ENCODE assay signal across 16 cellular contexts in the genomic region with DNA sequence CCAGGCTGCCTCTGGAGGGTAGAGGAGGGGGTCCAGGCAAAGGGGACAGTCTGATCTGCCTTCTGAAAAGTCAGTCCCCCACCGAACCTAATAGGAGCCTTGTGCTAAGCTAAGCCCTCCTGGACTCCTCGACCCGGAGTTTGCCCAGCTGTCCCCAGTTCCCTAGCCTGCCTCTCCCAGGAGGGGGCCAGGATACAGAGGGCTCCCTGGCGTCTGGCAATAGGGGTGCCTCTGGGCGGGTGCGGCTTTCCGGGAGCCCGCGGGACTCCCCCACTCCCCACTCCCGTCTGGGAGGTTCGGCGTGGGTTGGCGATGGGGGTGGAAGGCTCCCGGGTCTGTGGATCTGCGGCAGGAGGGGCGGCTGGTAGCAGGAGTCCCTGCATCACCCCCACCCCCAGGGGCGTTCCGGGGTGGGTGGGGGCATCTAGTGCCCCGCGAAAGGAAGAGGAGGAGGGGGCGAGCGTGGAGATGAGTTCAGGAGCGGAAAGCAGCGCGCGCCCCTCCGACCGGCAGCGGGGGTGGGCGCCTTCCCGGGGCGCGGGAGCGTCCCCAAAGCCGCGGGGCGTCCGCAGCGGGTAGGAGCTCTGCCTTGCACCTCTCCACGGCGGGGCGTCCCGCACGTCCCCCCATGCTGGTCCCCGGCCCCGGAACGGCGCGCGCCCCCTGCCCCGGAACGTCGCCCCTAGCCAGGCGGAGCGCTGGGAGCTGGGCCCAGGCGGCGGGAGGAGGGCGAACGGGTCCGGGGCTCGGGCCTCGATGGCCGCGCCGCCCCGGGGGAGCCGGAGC. TPM values are rescaled to one million over a fixed set of nuclear protein-coding genes. Genes with fewer than 3 reads are reported as not detected.
DNase-seq lines count a peak whose midpoint lies in the region; ATAC-seq, FAIRE-seq and TF ChIP-seq lines count a peak whose summit lies in the region.
"Had no signal": no experiment of that assay in that cellular context is flagged by ENCODE, and none has a peak within 500 bp of the region (broad histone marks: within the 10 kb centered on the region; RNA-seq: fewer than 3 reads in every experiment).

No MANE protein-coding gene starts in this region.

- no peak overlapping the region for H2AFZ ChIP-seq in HepG2 (ENCODE audit: low read length)
- no peak overlapping the region for H2AFZ ChIP-seq in neural cell (ENCODE audit: low read depth, low read length)

- H3K27ac Mint-ChIP-seq in endodermal cell = no peak overlapping the region
- no peak overlapping the region for H3K27ac Mint-ChIP-seq in activated CD4-positive, alpha-beta T cell treated with anti-CD3 and anti-CD28 coated beads for 36 hours
- H3K27ac Mint-ChIP-seq: activated CD8-positive, alpha-beta memory T cell treated with anti-CD3 and anti-CD28 coated beads, Interleukin-2, amount 10 ng/mL, durations not matched to agents 7 days and 5 days had no signal

- H3K27ac ChIP-seq in HepG2 (ENCODE audit: extremely low read length, insufficient read depth, low read length) (no peak overlapping the region), right lobe of liver (no peak overlapping the region), endodermal cell (ENCODE audit: low read depth, low read length) (no peak overlapping the region), neural cell (ENCODE audit: low read length) (no peak overlapping the region), vagina (no peak overlapping the region)

- H3K4me1 Mint-ChIP-seq in endodermal cell = peaks cover 2% of the 10 kb centered on the region
- peaks cover 5% of the 10 kb centered on the region for H3K4me1 Mint-ChIP-seq in activated CD4-positive, alpha-beta T cell treated with anti-CD3 and anti-CD28 coated beads for 36 hours
- H3K4me1 Mint-ChIP-seq: activated CD8-positive, alpha-beta memory T cell treated with anti-CD3 and anti-CD28 coated beads, Interleukin-2, amount 10 ng/mL, durations not matched to agents 7 days and 5 days had no signal

- no peaks in the 10 kb centered on the region for H3K9me3 Mint-ChIP-seq in endodermal cell
- H3K9me3 Mint-ChIP-seq in activated CD4-positive, alpha-beta T cell treated with anti-CD3 and anti-CD28 coated beads for 36 hours (ENCODE audit: low read depth) = no peaks in the 10 kb centered on the region

- no peaks in the 10 kb centered on the region for H3K36me3 ChIP-seq in HepG2 (replicated peaks in 1 of 2; ENCODE audit: control insufficient read depth in 1 of 2, insufficient read depth in 2 of 2, low read length in 2 of 2)
- no peaks in the 10 kb centered on the region for H3K36me3 ChIP-seq in right lobe of liver
- H3K36me3 ChIP-seq in endodermal cell (ENCODE audit: control insufficient read depth, insufficient read depth, low read length) = no peaks in the 10 kb centered on the region
- no peaks in the 10 kb centered on the region for H3K36me3 ChIP-seq in neural cell (ENCODE audit: insufficient read depth, low read length)
- no peaks in the 10 kb centered on the region for H3K36me3 ChIP-seq in vagina

- H3K4me3 Mint-ChIP-seq in endodermal cell = peak overlapping the region; percentile 42
- H3K4me3 Mint-ChIP-seq in activated CD4-positive, alpha-beta T cell treated with anti-CD3 and anti-CD28 coated beads for 36 hours = no peak overlapping the region
- H3K4me3 Mint-ChIP-seq: activated CD8-positive, alpha-beta memory T cell treated with anti-CD3 and anti-CD28 coated beads, Interleukin-2, amount 10 ng/mL, durations not matched to agents 7 days and 5 days had no signal

- H3K4me2 ChIP-seq in HepG2 (ENCODE audit: low read depth, low read length) (no peak overlapping the region; the same call in 1 of the 2 replicates), neural cell (ENCODE audit: low read length) (no peak overlapping the region)

- H3K27me3 ChIP-seq in HepG2 (ENCODE audit: control insufficient read depth in 1 of 2, insufficient read depth in 2 of 2, low read length in 2 of 2) = peaks cover 27 to 88% of the 10 kb centered on the region in 2 experiments
- peaks cover 0 to 12% of the 10 kb centered on the region in 2 donors for H3K27me3 ChIP-seq in right lobe of liver
- peaks cover 81% of the 10 kb centered on the region for H3K27me3 ChIP-seq in endodermal cell (ENCODE audit: control insufficient read depth, insufficient read depth, low read length, poor library complexity, severe bottlenecking)
- peaks cover 61% of the 10 kb centered on the region for H3K27me3 ChIP-seq in neural cell (ENCODE audit: insufficient read depth, low read depth, low read length)
- H3K27me3 ChIP-seq in vagina = peaks cover 4% of the 10 kb centered on the region

- H3K27me3 Mint-ChIP-seq in endodermal cell (ENCODE audit: insufficient read depth) = peaks cover 75% of the 10 kb centered on the region
- H3K27me3 Mint-ChIP-seq in activated CD4-positive, alpha-beta T cell treated with anti-CD3 and anti-CD28 coated beads for 36 hours = peaks cover 46% of the 10 kb centered on the region

- H3K79me2 ChIP-seq in HepG2 (ENCODE audit: insufficient read depth, low read length) (no peaks in the 10 kb centered on the region), neural cell (replicated peaks; ENCODE audit: insufficient read depth, low read length) (no peaks in the 10 kb centered on the region)

- H3K9me3 ChIP-seq in HepG2 (ENCODE audit: low read length) (no peaks in the 10 kb centered on the region), right lobe of liver (no peaks in the 10 kb centered on the region), endodermal cell (ENCODE audit: control insufficient read depth, low read length) (no peaks in the 10 kb centered on the region), neural cell (ENCODE audit: low read length) (no peaks in the 10 kb centered on the region), vagina (no peaks in the 10 kb centered on the region)
- H3K9me3 ChIP-seq: mucosa of descending colon had no signal

- no peak for TF ChIP-seq EP300 in HepG2 (IDR thresholded peaks at IDR 0.05; ENCODE audit: low read depth in 2 of 2, low read length in 2 of 2)
- TF ChIP-seq EP300 in HepG2 (CRISPR knock-in tag; IDR thresholded peaks at IDR 0.05; ENCODE audit: borderline replicate concordance) = no peak
- no peak for TF ChIP-seq EP300 in neural cell (conservative IDR thresholded peaks at IDR 0.05; ENCODE audit: poor library complexity, severe bottlenecking)

- CTCF ChIA-PET in HepG2 (lab: Yijun Ruan, JAX; ENCODE audit: low intra/inter-chr PET ratio, low total read pairs) = no interaction called here
- CTCF ChIA-PET in activated CD4-positive, alpha-beta T cell treated with anti-CD3 and anti-CD28 coated beads for 36 hours (lab: Charles Lee) = interaction anchor here (1.7 to 2.2 kb wide), 2 partner anchors 8 to 156 kb away, joined by 6 to 8 read pairs; no protein-coding TSS in a partner anchor

- WGBS in HepG2 (ENCODE audit: low lambda C conversion rate) = 52% methylated on average over 13 of the region's 67 CpGs
- WGBS in right lobe of liver (ENCODE audit: insufficient coverage, low coverage, low lambda C conversion rate, missing lambda C conversion rate) = 0% methylated on average over 2 of the region's 67 CpGs
- WGBS in endodermal cell (ENCODE audit: insufficient coverage in 1 of 2, insufficient read length in 1 of 2), 2 experiments = 0 to 14% methylated on average over 6 to 61 of the region's 67 CpGs

- BruUV-seq in HepG2 (replicated peaks; lab: Mats Ljungman, UMichigan) = no TSS peak

- ATAC-seq in HepG2 = 0 out of 3 replicates have a peak, but pooled peaks have one; percentile 13
- no peak for ATAC-seq in right lobe of liver
- ATAC-seq in activated CD4-positive, alpha-beta T cell treated with anti-CD3 and anti-CD28 coated beads for 36 hours = no peak
- ATAC-seq: activated CD8-positive, alpha-beta memory T cell treated with anti-CD3 and anti-CD28 coated beads, Interleukin-2, amount 10 ng/mL, durations not matched to agents 7 days and 5 days; mucosa of descending colon; sciatic nerve had no signal

- TF ChIP-seq POLR2A in HepG2 (IDR thresholded peaks at IDR 0.05; ENCODE audit: insufficient read depth in 1 of 2, low read depth in 2 of 2, low read length in 2 of 2) (no peak), right lobe of liver (IDR thresholded peaks at IDR 0.05) (no peak), vagina (IDR thresholded peaks at IDR 0.05) (no peak)

- no peaks in the 10 kb centered on the region for H3K36me3 Mint-ChIP-seq in endodermal cell (ENCODE audit: low read depth)
- H3K36me3 Mint-ChIP-seq in activated CD4-positive, alpha-beta T cell treated with anti-CD3 and anti-CD28 coated beads for 36 hours (ENCODE audit: low read depth) = no peaks in the 10 kb centered on the region
- H3K36me3 Mint-ChIP-seq: activated CD8-positive, alpha-beta memory T cell treated with anti-CD3 and anti-CD28 coated beads, Interleukin-2, amount 10 ng/mL, durations not matched to agents 7 days and 5 days had no signal

- H3K9me2 ChIP-seq in neural cell (ENCODE audit: insufficient read depth, low read length) = no peaks in the 10 kb centered on the region

- intact Hi-C loops in HepG2 (cut with micrococcal nuclease; ENCODE audit: unreplicated experiment) (no loop called here), right lobe of liver (cut with DNase I) (loop anchor here (10.0 kb wide), 1 partner anchor 88 kb away; no protein-coding TSS in a partner anchor), vagina (cut with DNase I) (no loop called here)
- intact Hi-C loops in activated CD4-positive, alpha-beta T cell treated with anti-CD3 and anti-CD28 coated beads for 36 hours (cut with DNase I, micrococcal nuclease) = no loop called here

- no peaks in the 10 kb centered on the region for H3K4me1 ChIP-seq in HepG2 (ENCODE audit: insufficient read depth, low read length)
- H3K4me1 ChIP-seq in right lobe of liver = no peaks in the 10 kb centered on the region
- no peaks in the 10 kb centered on the region for H3K4me1 ChIP-seq in endodermal cell (ENCODE audit: control insufficient read depth, insufficient read depth, low read length)
- H3K4me1 ChIP-seq in vagina = no peaks in the 10 kb centered on the region

- no peak for TF ChIP-seq RAD21 in HepG2 (CRISPR knock-in tag; IDR thresholded peaks at IDR 0.05)
- TF ChIP-seq RAD21 in neural cell (conservative IDR thresholded peaks at IDR 0.05) = no peak

- H4K20me1 ChIP-seq in HepG2 (ENCODE audit: insufficient read depth, low read length) (peaks cover 3% of the 10 kb centered on the region; the same call in 1 of the 2 replicates), neural cell (ENCODE audit: insufficient read depth) (no peaks in the 10 kb centered on the region)

- no peaks in the 10 kb centered on the region for H3F3A ChIP-seq in neural cell (ENCODE audit: insufficient read depth, low read length, poor library complexity, severe bottlenecking)

- POLR2A ChIA-PET in HepG2 (lab: Yijun Ruan, JAX) = no interaction called here
- POLR2A ChIA-PET in activated CD4-positive, alpha-beta T cell treated with anti-CD3 and anti-CD28 coated beads for 36 hours (lab: Charles Lee) = interaction anchor here (0.6 kb wide), 1 partner anchor 13 kb away, joined by 3 read pairs; no protein-coding TSS in a partner anchor

- TF ChIP-seq CTCF in HepG2 (CRISPR knock-in tag; IDR thresholded peaks at IDR 0.05) (no peak), right lobe of liver (IDR thresholded peaks at IDR 0.05) (no peak), endodermal cell (conservative IDR thresholded peaks at IDR 0.05) (no peak), neural cell (IDR thresholded peaks at IDR 0.05; ENCODE audit: poor library complexity, severe bottlenecking) (no peak), vagina (IDR thresholded peaks at IDR 0.05) (no peak)

- no peak overlapping the region for H3K9ac ChIP-seq in HepG2 (ENCODE audit: insufficient read depth, low read depth, low read length)
- H3K9ac ChIP-seq in endodermal cell (ENCODE audit: extremely low read depth, low read length, poor library complexity, severe bottlenecking) = no peak overlapping the region
- H3K9ac ChIP-seq in neural cell (ENCODE audit: low read length) = no peak overlapping the region

- DNase-seq in HepG2 (ENCODE audit: low spot score) (no peak), right lobe of liver (no peak), endodermal cell (no peak), NCI-H1436 (lab: John Stamatoyannopoulos, UW) (no peak), vagina (ENCODE audit: extremely low spot score in 2 of 2) (no peak), NCI-H510A (lab: John Stamatoyannopoulos, UW) (no peak)
- DNase-seq in activated CD4-positive, alpha-beta T cell treated with anti-CD3 and anti-CD28 coated beads for 36 hours = no peak
- DNase-seq: activated CD8-positive, alpha-beta memory T cell treated with anti-CD3 and anti-CD28 coated beads, Interleukin-2, amount 10 ng/mL, durations not matched to agents 7 days and 5 days; amniotic stem cell; KG1; NCI-H2081 treated with DMSO at 0.1 percent for 48 hours had no signal

- H3K4me3 ChIP-seq in HepG2 (replicated peaks in 1 of 3; ENCODE audit: insufficient read depth in 1 of 3, low read depth in 2 of 3, low read length in 3 of 3) (no peak overlapping the region), right lobe of liver (peak overlapping the region in 1 of 3 donors; percentile 26), endodermal cell (ENCODE audit: low read length) (no peak overlapping the region), neural cell (ENCODE audit: low read length) (peak overlapping the region; percentile 59), vagina (peak overlapping the region in 1 of 2 donors; percentile 37)
- H3K4me3 ChIP-seq: mucosa of descending colon had no signal

- no peak for FAIRE-seq in HepG2 (lab: Jason Lieb, UNC)

- in situ Hi-C loops in HepG2 (cut with HindIII; ENCODE audit: extremely low pct_ligation_motif_present, low pct_unique_long_range_greater_than_20kb) = no loop called here

RNA-seq across cellular contexts. Expression of gene GSG1L, which starts 1.1 kb away (rescaled TPM):
- total RNA-seq in HepG2 (2016; rRNA removed; fragmentation: Illumina TruSeq; extraction: Trizol) (not detected in 2 replicates), right lobe of liver (under 1 TPM in 1 of 6 experiments, not detected in 5; 0.33 TPM), endodermal cell (under 1 TPM in 1 of 2 donors, not detected in 1; 0.24 TPM), vagina (not detected)
- total RNA-seq in HepG2 (2016; cell fraction: cytosol; rRNA removed; fragmentation: Illumina TruSeq; extraction: Trizol; ENCODE audit: low read depth) = not detected in 2 replicates
- total RNA-seq in HepG2 (2016; cell fraction: insoluble cytoplasmic fraction; rRNA removed; fragmentation: Illumina TruSeq; extraction: Trizol) = not detected in 2 replicates
- not detected in 2 replicates for total RNA-seq in HepG2 (2016; cell fraction: membrane; rRNA removed; fragmentation: Illumina TruSeq; extraction: Trizol)
- not detected in 2 replicates for total RNA-seq in HepG2 (2016; cell fraction: nucleus; rRNA removed; fragmentation: Illumina TruSeq; extraction: Trizol)
- polyA plus RNA-seq in HepG2 (2011; rRNA removed) (not detected in 2 replicates), neural cell (0.85 TPM in 1 of 2 replicates, not detected in the other)
- not detected in 2 replicates for polyA plus RNA-seq in HepG2 (2011; cell fraction: cytosol; rRNA removed)
- not detected in 2 replicates for polyA plus RNA-seq in HepG2 (2011; cell fraction: nucleus; rRNA removed)
- polyA plus RNA-seq in HepG2 (2012) = not detected in 2 replicates
- polyA plus RNA-seq in HepG2 (2016; cell fraction: cytosol; fragmentation: Illumina TruSeq; extraction: Trizol; ENCODE audit: low read depth) = not detected in 2 replicates
- polyA plus RNA-seq in HepG2 (2016; cell fraction: insoluble cytoplasmic fraction; fragmentation: Illumina TruSeq; extraction: Trizol; ENCODE audit: low read depth) = not detected in 2 replicates
- polyA plus RNA-seq in HepG2 (2016; cell fraction: membrane; fragmentation: Illumina TruSeq; extraction: Trizol; ENCODE audit: low read depth) = not detected in 2 replicates
- not detected in 2 replicates for polyA plus RNA-seq in HepG2 (2016; cell fraction: nucleus; fragmentation: Illumina TruSeq; extraction: Trizol; ENCODE audit: insufficient read depth, low read depth)
- polyA minus RNA-seq in HepG2 (2011; rRNA and poly(A)+ RNA removed; ENCODE audit: low replicate concordance) = not detected in 2 replicates
- not detected in 2 replicates for polyA minus RNA-seq in HepG2 (2011; cell fraction: cytosol; rRNA and poly(A)+ RNA removed)
- not detected in 2 replicates for polyA minus RNA-seq in HepG2 (2011; cell fraction: nucleus; rRNA and poly(A)+ RNA removed)
- 0.25 TPM for polyA plus RNA-seq in endodermal cell (2013, experiment 1 of 2)
- polyA plus RNA-seq in endodermal cell (2013, experiment 2 of 2) = 0.17 TPM
- polyA minus RNA-seq in neural cell = 0.12 and 0.24 TPM in 2 replicates
- total RNA-seq in activated CD4-positive, alpha-beta T cell treated with anti-CD3 and anti-CD28 coated beads for 36 hours = not detected
- total RNA-seq: activated CD8-positive, alpha-beta memory T cell treated with anti-CD3 and anti-CD28 coated beads, Interleukin-2, amount 10 ng/mL, durations not matched to agents 7 days and 5 days; G401 had no signal
- polyA plus RNA-seq: BJ had no signal

Comparison
In these comparisons a context has a peak if more than half of its experiments do, and no peak if none do; other contexts are left out.
1. intact Hi-C loops: an anchor here in right lobe of liver (10.0 kb wide); none called in HepG2, vagina and activated CD4-positive, alpha-beta T cell treated with anti-CD3 and anti-CD28 coated beads for 36 hours.